ENCODE assay signal across 23 cellular contexts in genomic region chr12:94812345-94812744, GRCh38.
DNase-seq lines count a peak whose midpoint lies in the region; ATAC-seq and TF ChIP-seq lines count a peak whose summit lies in the region.
"Had no signal": no experiment of that assay in that cellular context is flagged by ENCODE, and none has a peak within 500 bp of the region (broad histone marks: within the 10 kb centered on the region; RNA-seq: fewer than 3 reads in every experiment).

No MANE protein-coding gene starts in this region.

- no peak overlapping the region for H3K27ac Mint-ChIP-seq in activated T-cell treated with anti-CD3 and anti-CD28 coated beads, Interleukin-2, amount 50 U/mL, for 24 hours
- H3K27ac Mint-ChIP-seq: activated CD4-positive, alpha-beta T cell treated with anti-CD3 and anti-CD28 coated beads for 36 hours; activated naive CD8-positive, alpha-beta T cell treated with anti-CD3 and anti-CD28 coated beads for 36 hours; brain had no signal

- peaks cover 12% of the 10 kb centered on the region for H3K27me3 Mint-ChIP-seq in activated T-cell treated with anti-CD3 and anti-CD28 coated beads, Interleukin-2, amount 50 U/mL, for 24 hours

- DNase-seq in GM12864 (ENCODE audit: low read depth) = peak; percentile 45
- no peak for DNase-seq in activated T-cell treated with anti-CD3 and anti-CD28 coated beads, Interleukin-2, amount 50 U/mL, for 24 hours
- DNase-seq in uterus = no peak
- DNase-seq in Right ventricle myocardium inferior (ENCODE audit: missing footprints) = no peak
- no peak for DNase-seq in tibial nerve (ENCODE audit: low spot score in 2 of 2)
- DNase-seq: activated CD4-positive, alpha-beta T cell treated with anti-CD3 and anti-CD28 coated beads for 36 hours; activated naive CD8-positive, alpha-beta T cell treated with anti-CD3 and anti-CD28 coated beads for 36 hours; Calu3; cortex of kidney; left ventricle myocardium superior; NCI-H2029; NCI-H446 treated with DMSO at 0.1 percent for 48 hours; RPMI8226; stimulated activated CD4-positive, alpha-beta T cell treated with anti-CD3 and anti-CD28 coated beads, Interleukin-4, amount 100 ng/mL, for 1 hour had no signal

- H3K9me3 ChIP-seq in uterus = no peaks in the 10 kb centered on the region
- peaks cover 0 to 42% (median 18%) of the 10 kb centered on the region in 4 donors for H3K9me3 ChIP-seq in tibial nerve

- H3K27ac ChIP-seq in uterus (no peak overlapping the region), tibial nerve (no peak overlapping the region)
- H3K27ac ChIP-seq: A549, BLaER1 had no signal

- no peak overlapping the region for H3K4me3 Mint-ChIP-seq in activated T-cell treated with anti-CD3 and anti-CD28 coated beads, Interleukin-2, amount 50 U/mL, for 24 hours
- H3K4me3 Mint-ChIP-seq: activated CD4-positive, alpha-beta T cell treated with anti-CD3 and anti-CD28 coated beads for 36 hours; activated naive CD8-positive, alpha-beta T cell treated with anti-CD3 and anti-CD28 coated beads for 36 hours; brain had no signal

- H3K27me3 ChIP-seq in uterus = no peaks in the 10 kb centered on the region
- H3K27me3 ChIP-seq in tibial nerve = no peaks in the 10 kb centered on the region
- H3K27me3 ChIP-seq: BLaER1 had no signal

- H3K4me1 Mint-ChIP-seq in activated T-cell treated with anti-CD3 and anti-CD28 coated beads, Interleukin-2, amount 50 U/mL, for 24 hours (ENCODE audit: low read depth) = no peaks in the 10 kb centered on the region
- H3K4me1 Mint-ChIP-seq: activated CD4-positive, alpha-beta T cell treated with anti-CD3 and anti-CD28 coated beads for 36 hours; activated naive CD8-positive, alpha-beta T cell treated with anti-CD3 and anti-CD28 coated beads for 36 hours; brain had no signal

- H3K4me1 ChIP-seq in uterus = no peaks in the 10 kb centered on the region
- H3K4me1 ChIP-seq in tibial nerve = no peaks in the 10 kb centered on the region
- H3K4me1 ChIP-seq: A549, BLaER1 had no signal

- peaks cover 45% of the 10 kb centered on the region for H3K9me3 Mint-ChIP-seq in activated T-cell treated with anti-CD3 and anti-CD28 coated beads, Interleukin-2, amount 50 U/mL, for 24 hours

- ATAC-seq in GM19455 (IDR thresholded peaks at IDR 0.05; ENCODE audit: unreplicated experiment) (peak; percentile 54), HG02642 (IDR thresholded peaks at IDR 0.05; ENCODE audit: poor library complexity, unreplicated experiment) (peak; percentile 66), HG03565 (IDR thresholded peaks at IDR 0.05; ENCODE audit: unreplicated experiment) (peak; percentile 43), Right ventricle myocardium inferior (no peak)
- ATAC-seq: A549; activated CD4-positive, alpha-beta T cell treated with anti-CD3 and anti-CD28 coated beads for 36 hours; K562; left ventricle myocardium superior; SK-N-SH treated with all-trans-retinoic acid at 6 μM for 48 hours had no signal

- no peak for TF ChIP-seq EP300 in tibial nerve (IDR thresholded peaks at IDR 0.05)

- H3K36me3 Mint-ChIP-seq in activated T-cell treated with anti-CD3 and anti-CD28 coated beads, Interleukin-2, amount 50 U/mL, for 24 hours (ENCODE audit: low read depth) = no peaks in the 10 kb centered on the region
- H3K36me3 Mint-ChIP-seq: brain had no signal

- H3K4me3 ChIP-seq in GM12864 (ENCODE audit: low read depth, low read length) = no peak overlapping the region
- no peak overlapping the region for H3K4me3 ChIP-seq in uterus
- H3K4me3 ChIP-seq in tibial nerve = no peak overlapping the region
- H3K4me3 ChIP-seq: A549, BLaER1, K562, smooth muscle cell had no signal

- WGBS in tibial nerve, 2 donors = 84 to 95% methylated on average over 2 of the region's 2 CpGs

- TF ChIP-seq CTCF in GM12864 (IDR thresholded peaks at IDR 0.05; ENCODE audit: low read depth, low read length, missing control alignments) = no peak
- no peak for TF ChIP-seq CTCF in uterus (IDR thresholded peaks at IDR 0.05)
- no peak for TF ChIP-seq CTCF in tibial nerve (IDR thresholded peaks at IDR 0.05)

- H3K36me3 ChIP-seq in uterus = no peaks in the 10 kb centered on the region
- H3K36me3 ChIP-seq in tibial nerve = no peaks in the 10 kb centered on the region
- H3K36me3 ChIP-seq: BLaER1 had no signal

- intact Hi-C loops in uterus (cut with DNase I; ENCODE audit: low total_unique reads) = no loop called here
- intact Hi-C loops in Right ventricle myocardium inferior (cut with DNase I) = no loop called here

- no peak for TF ChIP-seq POLR2A in uterus (IDR thresholded peaks at IDR 0.05)
- no peak for TF ChIP-seq POLR2A in tibial nerve (IDR thresholded peaks at IDR 0.05)
